ENCODE assay signal across 3 cellular contexts in genomic region chr9:100445161-100445902, GRCh38.
TF ChIP-seq lines count a peak whose summit lies in the region.

No MANE protein-coding gene starts in this region.

TF ChIP-seq in A549, 52 proteins besides CTCF, POLR2A, EP300 and RAD21:
- TF ChIP-seq, protein P1, sequence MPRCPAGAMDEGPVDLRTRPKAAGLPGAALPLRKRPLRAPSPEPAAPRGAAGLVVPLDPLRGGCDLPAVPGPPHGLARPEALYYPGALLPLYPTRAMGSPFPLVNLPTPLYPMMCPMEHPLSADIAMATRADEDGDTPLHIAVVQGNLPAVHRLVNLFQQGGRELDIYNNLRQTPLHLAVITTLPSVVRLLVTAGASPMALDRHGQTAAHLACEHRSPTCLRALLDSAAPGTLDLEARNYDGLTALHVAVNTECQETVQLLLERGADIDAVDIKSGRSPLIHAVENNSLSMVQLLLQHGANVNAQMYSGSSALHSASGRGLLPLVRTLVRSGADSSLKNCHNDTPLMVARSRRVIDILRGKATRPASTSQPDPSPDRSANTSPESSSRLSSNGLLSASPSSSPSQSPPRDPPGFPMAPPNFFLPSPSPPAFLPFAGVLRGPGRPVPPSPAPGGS (IDR thresholded peaks at IDR 0.05), result no peak
- TF ChIP-seq ELK1 (IDR thresholded peaks at IDR 0.05; ENCODE audit: low read depth, low read length) (no peak), CHD4 (IDR thresholded peaks at IDR 0.05; ENCODE audit: borderline replicate concordance) (no peak), KDM5A (IDR thresholded peaks at IDR 0.05) (no peak), POLR2AphosphoS2 (conservative IDR thresholded peaks at IDR 0.05; ENCODE audit: low read length) (no peak), RNF2 (IDR thresholded peaks at IDR 0.05; ENCODE audit: borderline replicate concordance, low read depth) (no peak), SREBF2 (IDR thresholded peaks at IDR 0.05) (no peak), CBX2 (IDR thresholded peaks at IDR 0.05; ENCODE audit: borderline replicate concordance, low read depth) (no peak), NR3C1 (IDR thresholded peaks at IDR 0.05) (no peak), JUNB (IDR thresholded peaks at IDR 0.05) (no peak), HEYL (CRISPR knock-in tag; IDR thresholded peaks at IDR 0.05) (no peak), ZNF302 (CRISPR knock-in tag; IDR thresholded peaks at IDR 0.05) (no peak), RCOR1 (IDR thresholded peaks at IDR 0.05; ENCODE audit: low read depth, low read length) (no peak)
- TF ChIP-seq, protein P2, sequence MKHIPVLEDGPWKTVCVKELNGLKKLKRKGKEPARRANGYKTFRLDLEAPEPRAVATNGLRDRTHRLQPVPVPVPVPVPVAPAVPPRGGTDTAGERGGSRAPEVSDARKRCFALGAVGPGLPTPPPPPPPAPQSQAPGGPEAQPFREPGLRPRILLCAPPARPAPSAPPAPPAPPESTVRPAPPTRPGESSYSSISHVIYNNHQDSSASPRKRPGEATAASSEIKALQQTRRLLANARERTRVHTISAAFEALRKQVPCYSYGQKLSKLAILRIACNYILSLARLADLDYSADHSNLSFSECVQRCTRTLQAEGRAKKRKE (CRISPR knock-in tag; IDR thresholded peaks at IDR 0.05; ENCODE audit: low read depth), result no peak

TF ChIP-seq in HCT116, 20 proteins besides CTCF, POLR2A, EP300 and RAD21:
- TF ChIP-seq CBX3 (IDR thresholded peaks at IDR 0.05; ENCODE audit: low read depth) (no peak), SIN3A (IDR thresholded peaks at IDR 0.05; ENCODE audit: low read depth) (no peak), EZH2phosphoT487 (IDR thresholded peaks at IDR 0.05; ENCODE audit: borderline replicate concordance) (no peak), ELF1 (IDR thresholded peaks at IDR 0.05; ENCODE audit: borderline replicate concordance, low read depth) (no peak), ATF3 (IDR thresholded peaks at IDR 0.05) (no peak), YY1 (IDR thresholded peaks at IDR 0.05; ENCODE audit: extremely low read depth, insufficient replicate concordance, low read depth, low read length) (no peak), TCF7L2 (IDR thresholded peaks at IDR 0.05; ENCODE audit: borderline replicate concordance, extremely low read depth, insufficient read depth, insufficient read length) (no peak)

TF ChIP-seq in K562, 482 proteins besides CTCF, POLR2A, EP300 and RAD21:
- TF ChIP-seq E2F3 (CRISPR knock-in tag; IDR thresholded peaks at IDR 0.05), result no peak
- TF ChIP-seq KLF1 (tag; IDR thresholded peaks at IDR 0.05), result no peak
- TF ChIP-seq, protein P3, sequence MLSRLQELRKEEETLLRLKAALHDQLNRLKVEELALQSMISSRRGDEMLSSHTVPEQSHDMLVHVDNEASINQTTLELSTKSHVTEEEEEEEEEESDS (CRISPR knock-in tag; IDR thresholded peaks at IDR 0.05), result no peak
- TF ChIP-seq ZC3H4 (CRISPR knock-in tag; IDR thresholded peaks at IDR 0.05; ENCODE audit: borderline replicate concordance), result no peak
- TF ChIP-seq TBP (optimal IDR thresholded peaks at IDR 0.05; ENCODE audit: low read depth, low read length), result no peak
- TF ChIP-seq E4F1 (CRISPR knock-in tag; IDR thresholded peaks at IDR 0.05; ENCODE audit: borderline replicate concordance), result no peak
- TF ChIP-seq HNRNPUL1 (IDR thresholded peaks at IDR 0.05; ENCODE audit: low read length), result no peak
- TF ChIP-seq SRSF1 (IDR thresholded peaks at IDR 0.05; ENCODE audit: low read depth, low read length), result no peak
- TF ChIP-seq, protein P4, sequence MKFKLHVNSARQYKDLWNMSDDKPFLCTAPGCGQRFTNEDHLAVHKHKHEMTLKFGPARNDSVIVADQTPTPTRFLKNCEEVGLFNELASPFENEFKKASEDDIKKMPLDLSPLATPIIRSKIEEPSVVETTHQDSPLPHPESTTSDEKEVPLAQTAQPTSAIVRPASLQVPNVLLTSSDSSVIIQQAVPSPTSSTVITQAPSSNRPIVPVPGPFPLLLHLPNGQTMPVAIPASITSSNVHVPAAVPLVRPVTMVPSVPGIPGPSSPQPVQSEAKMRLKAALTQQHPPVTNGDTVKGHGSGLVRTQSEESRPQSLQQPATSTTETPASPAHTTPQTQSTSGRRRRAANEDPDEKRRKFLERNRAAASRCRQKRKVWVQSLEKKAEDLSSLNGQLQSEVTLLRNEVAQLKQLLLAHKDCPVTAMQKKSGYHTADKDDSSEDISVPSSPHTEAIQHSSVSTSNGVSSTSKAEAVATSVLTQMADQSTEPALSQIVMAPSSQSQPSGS (CRISPR knock-in tag; IDR thresholded peaks at IDR 0.05), result no peak
- no peak for TF ChIP-seq CREB3 (tag; conservative IDR thresholded peaks at IDR 0.05; ENCODE audit: low read depth)
- TF ChIP-seq MCM3 (IDR thresholded peaks at IDR 0.05), result no peak
- TF ChIP-seq CCAR2 (IDR thresholded peaks at IDR 0.05; ENCODE audit: low read depth, low read length), result no peak
- no peak for TF ChIP-seq ZNF57 (CRISPR knock-in tag; IDR thresholded peaks at IDR 0.05)
